Comparison of ENCODE assay signal across 1 cellular context in the genomic region with DNA sequence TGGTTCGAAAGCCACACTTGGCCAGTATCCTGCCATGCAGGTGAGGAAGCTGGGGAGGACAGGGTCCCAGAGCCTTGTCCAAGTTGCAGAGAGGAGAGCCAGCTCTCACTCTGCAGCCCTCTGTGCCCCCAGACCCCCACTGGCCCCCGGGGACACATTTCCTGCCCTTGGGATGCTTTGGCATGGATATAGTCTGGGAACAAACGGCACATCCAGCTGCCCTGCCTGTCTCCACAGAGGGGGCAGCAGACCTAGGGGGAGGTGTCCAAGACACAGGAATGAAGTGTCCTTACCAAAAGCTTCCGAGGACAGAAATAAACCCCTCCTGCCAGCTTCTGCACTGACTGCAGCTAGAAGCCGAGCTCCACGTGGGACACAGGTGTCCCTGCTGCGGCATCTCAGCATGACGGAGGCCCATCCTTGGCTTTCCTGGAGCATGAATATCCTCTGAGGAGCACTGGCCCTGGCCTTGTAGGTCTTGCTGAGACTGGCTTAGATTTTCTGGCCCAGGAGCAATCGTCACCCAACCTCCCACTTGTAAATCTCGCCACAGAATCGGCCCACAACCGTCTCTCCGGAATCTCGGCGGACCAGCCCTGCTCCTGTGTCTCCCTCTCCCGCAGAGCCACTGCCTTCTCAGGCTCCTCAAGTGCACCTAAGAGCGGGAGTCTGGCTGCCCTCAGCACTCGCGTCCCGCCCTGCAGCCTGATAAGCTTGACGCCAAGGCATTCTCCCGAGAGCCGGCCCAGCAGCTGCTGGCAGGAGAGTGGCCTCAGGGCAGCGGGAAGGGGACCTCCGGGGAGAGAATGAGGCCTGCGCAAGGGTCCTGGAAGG.
TF ChIP-seq lines count a peak whose summit lies in the region.

No MANE protein-coding gene starts in this region.

TF ChIP-seq in HepG2, 621 proteins besides CTCF, POLR2A, EP300 and RAD21 (continued from another document and continues in another):
- TF ChIP-seq, protein P1, sequence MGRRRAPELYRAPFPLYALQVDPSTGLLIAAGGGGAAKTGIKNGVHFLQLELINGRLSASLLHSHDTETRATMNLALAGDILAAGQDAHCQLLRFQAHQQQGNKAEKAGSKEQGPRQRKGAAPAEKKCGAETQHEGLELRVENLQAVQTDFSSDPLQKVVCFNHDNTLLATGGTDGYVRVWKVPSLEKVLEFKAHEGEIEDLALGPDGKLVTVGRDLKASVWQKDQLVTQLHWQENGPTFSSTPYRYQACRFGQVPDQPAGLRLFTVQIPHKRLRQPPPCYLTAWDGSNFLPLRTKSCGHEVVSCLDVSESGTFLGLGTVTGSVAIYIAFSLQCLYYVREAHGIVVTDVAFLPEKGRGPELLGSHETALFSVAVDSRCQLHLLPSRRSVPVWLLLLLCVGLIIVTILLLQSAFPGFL (CRISPR knock-in tag; IDR thresholded peaks at IDR 0.05): no peak
- TF ChIP-seq POLR2AphosphoS2 (IDR thresholded peaks at IDR 0.05; ENCODE audit: low read depth, low read length) (no peak), ZNF660 (CRISPR knock-in tag; IDR thresholded peaks at IDR 0.05; ENCODE audit: borderline replicate concordance, low read depth) (no peak), AHR (CRISPR knock-in tag; IDR thresholded peaks at IDR 0.05) (no peak), ZFP37 (CRISPR knock-in tag; IDR thresholded peaks at IDR 0.05; ENCODE audit: borderline replicate concordance) (no peak), ZNF367 (CRISPR knock-in tag; IDR thresholded peaks at IDR 0.05; ENCODE audit: borderline replicate concordance) (no peak), SALL2 (CRISPR knock-in tag; IDR thresholded peaks at IDR 0.05) (no peak), ZFP36L2 (CRISPR knock-in tag; IDR thresholded peaks at IDR 0.05) (no peak), NR1H2 (CRISPR knock-in tag; IDR thresholded peaks at IDR 0.05; ENCODE audit: borderline replicate concordance, low read depth) (no peak), ZNF781 (CRISPR knock-in tag; IDR thresholded peaks at IDR 0.05; ENCODE audit: borderline replicate concordance, not compliant biosample characterization) (peak; percentile 49), ARHGAP35 (CRISPR knock-in tag; IDR thresholded peaks at IDR 0.05; ENCODE audit: borderline replicate concordance) (no peak), ZNF563 (CRISPR knock-in tag; IDR thresholded peaks at IDR 0.05) (0 out of 2 replicates have a peak, but pooled peaks have one; percentile 32), ZKSCAN5 (CRISPR knock-in tag; IDR thresholded peaks at IDR 0.05) (no peak), KLF6 (CRISPR knock-in tag; IDR thresholded peaks at IDR 0.05) (no peak), EZH2 (conservative IDR thresholded peaks at IDR 0.05; ENCODE audit: low read depth, low read length) (no peak), AGO1 (IDR thresholded peaks at IDR 0.05; ENCODE audit: low read depth, low read length, poor library complexity, severe bottlenecking) (no peak), NRL (CRISPR knock-in tag; IDR thresholded peaks at IDR 0.05; ENCODE audit: borderline replicate concordance) (0 out of 2 replicates have a peak, but pooled peaks have one; percentile 18), ZNF772 (CRISPR knock-in tag; IDR thresholded peaks at IDR 0.05) (0 out of 2 replicates have a peak, but pooled peaks have one; percentile 16), ZFP41 (CRISPR knock-in tag; IDR thresholded peaks at IDR 0.05; ENCODE audit: borderline replicate concordance) (no peak), NFE2 (CRISPR knock-in tag; IDR thresholded peaks at IDR 0.05) (no peak), ZNF766 (CRISPR knock-in tag; IDR thresholded peaks at IDR 0.05; ENCODE audit: borderline replicate concordance) (no peak), KLF13 (CRISPR knock-in tag; IDR thresholded peaks at IDR 0.05) (no peak), PHF8 (CRISPR knock-in tag; IDR thresholded peaks at IDR 0.05) (no peak), GATAD1 (CRISPR knock-in tag; IDR thresholded peaks at IDR 0.05) (no peak), NCOR1 (IDR thresholded peaks at IDR 0.05; ENCODE audit: borderline replicate concordance, low read length) (no peak), NR2F1 (CRISPR knock-in tag; IDR thresholded peaks at IDR 0.05) (no peak), ZNF709 (CRISPR knock-in tag; IDR thresholded peaks at IDR 0.05) (no peak), PHF20 (CRISPR knock-in tag; IDR thresholded peaks at IDR 0.05) (no peak; the same call in 1 of the 2 replicates), HNRNPLL (IDR thresholded peaks at IDR 0.05; ENCODE audit: low read depth, low read length, poor library complexity, severe bottlenecking) (no peak), MIER3 (CRISPR knock-in tag; IDR thresholded peaks at IDR 0.05; ENCODE audit: borderline replicate concordance) (no peak), NFYB (CRISPR knock-in tag; IDR thresholded peaks at IDR 0.05) (no peak), HCFC1 (IDR thresholded peaks at IDR 0.05; ENCODE audit: low read depth, low read length) (no peak)
- TF ChIP-seq, protein P2, sequence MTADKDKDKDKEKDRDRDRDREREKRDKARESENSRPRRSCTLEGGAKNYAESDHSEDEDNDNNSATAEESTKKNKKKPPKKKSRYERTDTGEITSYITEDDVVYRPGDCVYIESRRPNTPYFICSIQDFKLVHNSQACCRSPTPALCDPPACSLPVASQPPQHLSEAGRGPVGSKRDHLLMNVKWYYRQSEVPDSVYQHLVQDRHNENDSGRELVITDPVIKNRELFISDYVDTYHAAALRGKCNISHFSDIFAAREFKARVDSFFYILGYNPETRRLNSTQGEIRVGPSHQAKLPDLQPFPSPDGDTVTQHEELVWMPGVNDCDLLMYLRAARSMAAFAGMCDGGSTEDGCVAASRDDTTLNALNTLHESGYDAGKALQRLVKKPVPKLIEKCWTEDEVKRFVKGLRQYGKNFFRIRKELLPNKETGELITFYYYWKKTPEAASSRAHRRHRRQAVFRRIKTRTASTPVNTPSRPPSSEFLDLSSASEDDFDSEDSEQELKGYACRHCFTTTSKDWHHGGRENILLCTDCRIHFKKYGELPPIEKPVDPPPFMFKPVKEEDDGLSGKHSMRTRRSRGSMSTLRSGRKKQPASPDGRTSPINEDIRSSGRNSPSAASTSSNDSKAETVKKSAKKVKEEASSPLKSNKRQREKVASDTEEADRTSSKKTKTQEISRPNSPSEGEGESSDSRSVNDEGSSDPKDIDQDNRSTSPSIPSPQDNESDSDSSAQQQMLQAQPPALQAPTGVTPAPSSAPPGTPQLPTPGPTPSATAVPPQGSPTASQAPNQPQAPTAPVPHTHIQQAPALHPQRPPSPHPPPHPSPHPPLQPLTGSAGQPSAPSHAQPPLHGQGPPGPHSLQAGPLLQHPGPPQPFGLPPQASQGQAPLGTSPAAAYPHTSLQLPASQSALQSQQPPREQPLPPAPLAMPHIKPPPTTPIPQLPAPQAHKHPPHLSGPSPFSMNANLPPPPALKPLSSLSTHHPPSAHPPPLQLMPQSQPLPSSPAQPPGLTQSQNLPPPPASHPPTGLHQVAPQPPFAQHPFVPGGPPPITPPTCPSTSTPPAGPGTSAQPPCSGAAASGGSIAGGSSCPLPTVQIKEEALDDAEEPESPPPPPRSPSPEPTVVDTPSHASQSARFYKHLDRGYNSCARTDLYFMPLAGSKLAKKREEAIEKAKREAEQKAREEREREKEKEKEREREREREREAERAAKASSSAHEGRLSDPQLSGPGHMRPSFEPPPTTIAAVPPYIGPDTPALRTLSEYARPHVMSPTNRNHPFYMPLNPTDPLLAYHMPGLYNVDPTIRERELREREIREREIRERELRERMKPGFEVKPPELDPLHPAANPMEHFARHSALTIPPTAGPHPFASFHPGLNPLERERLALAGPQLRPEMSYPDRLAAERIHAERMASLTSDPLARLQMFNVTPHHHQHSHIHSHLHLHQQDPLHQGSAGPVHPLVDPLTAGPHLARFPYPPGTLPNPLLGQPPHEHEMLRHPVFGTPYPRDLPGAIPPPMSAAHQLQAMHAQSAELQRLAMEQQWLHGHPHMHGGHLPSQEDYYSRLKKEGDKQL (CRISPR knock-in tag; IDR thresholded peaks at IDR 0.05; ENCODE audit: low read depth): no peak
- TF ChIP-seq, protein P3, sequence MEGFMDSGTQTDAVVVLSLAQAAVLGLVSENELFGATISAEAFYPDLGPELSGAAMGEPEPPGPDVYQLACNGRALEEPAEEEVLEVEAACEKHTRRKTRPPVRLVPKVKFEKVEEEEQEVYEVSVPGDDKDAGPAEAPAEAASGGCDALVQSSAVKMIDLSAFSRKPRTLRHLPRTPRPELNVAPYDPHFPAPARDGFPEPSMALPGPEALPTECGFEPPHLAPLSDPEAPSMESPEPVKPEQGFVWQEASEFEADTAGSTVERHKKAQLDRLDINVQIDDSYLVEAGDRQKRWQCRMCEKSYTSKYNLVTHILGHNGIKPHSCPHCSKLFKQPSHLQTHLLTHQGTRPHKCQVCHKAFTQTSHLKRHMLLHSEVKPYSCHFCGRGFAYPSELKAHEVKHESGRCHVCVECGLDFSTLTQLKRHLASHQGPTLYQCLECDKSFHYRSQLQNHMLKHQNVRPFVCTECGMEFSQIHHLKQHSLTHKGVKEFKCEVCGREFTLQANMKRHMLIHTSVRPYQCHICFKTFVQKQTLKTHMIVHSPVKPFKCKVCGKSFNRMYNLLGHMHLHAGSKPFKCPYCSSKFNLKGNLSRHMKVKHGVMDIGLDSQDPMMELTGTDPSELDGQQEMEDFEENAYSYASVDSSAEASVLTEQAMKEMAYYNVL (CRISPR knock-in tag; IDR thresholded peaks at IDR 0.05; ENCODE audit: borderline replicate concordance): no peak
- TF ChIP-seq, protein P4, sequence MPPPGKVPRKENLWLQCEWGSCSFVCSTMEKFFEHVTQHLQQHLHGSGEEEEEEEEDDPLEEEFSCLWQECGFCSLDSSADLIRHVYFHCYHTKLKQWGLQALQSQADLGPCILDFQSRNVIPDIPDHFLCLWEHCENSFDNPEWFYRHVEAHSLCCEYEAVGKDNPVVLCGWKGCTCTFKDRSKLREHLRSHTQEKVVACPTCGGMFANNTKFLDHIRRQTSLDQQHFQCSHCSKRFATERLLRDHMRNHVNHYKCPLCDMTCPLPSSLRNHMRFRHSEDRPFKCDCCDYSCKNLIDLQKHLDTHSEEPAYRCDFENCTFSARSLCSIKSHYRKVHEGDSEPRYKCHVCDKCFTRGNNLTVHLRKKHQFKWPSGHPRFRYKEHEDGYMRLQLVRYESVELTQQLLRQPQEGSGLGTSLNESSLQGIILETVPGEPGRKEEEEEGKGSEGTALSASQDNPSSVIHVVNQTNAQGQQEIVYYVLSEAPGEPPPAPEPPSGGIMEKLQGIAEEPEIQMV (CRISPR knock-in tag; IDR thresholded peaks at IDR 0.05; ENCODE audit: low read depth): no peak
- TF ChIP-seq, protein P5, sequence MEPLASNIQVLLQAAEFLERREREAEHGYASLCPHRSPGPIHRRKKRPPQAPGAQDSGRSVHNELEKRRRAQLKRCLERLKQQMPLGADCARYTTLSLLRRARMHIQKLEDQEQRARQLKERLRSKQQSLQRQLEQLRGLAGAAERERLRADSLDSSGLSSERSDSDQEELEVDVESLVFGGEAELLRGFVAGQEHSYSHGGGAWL (CRISPR knock-in tag; IDR thresholded peaks at IDR 0.05): no peak
- TF ChIP-seq, protein P6, sequence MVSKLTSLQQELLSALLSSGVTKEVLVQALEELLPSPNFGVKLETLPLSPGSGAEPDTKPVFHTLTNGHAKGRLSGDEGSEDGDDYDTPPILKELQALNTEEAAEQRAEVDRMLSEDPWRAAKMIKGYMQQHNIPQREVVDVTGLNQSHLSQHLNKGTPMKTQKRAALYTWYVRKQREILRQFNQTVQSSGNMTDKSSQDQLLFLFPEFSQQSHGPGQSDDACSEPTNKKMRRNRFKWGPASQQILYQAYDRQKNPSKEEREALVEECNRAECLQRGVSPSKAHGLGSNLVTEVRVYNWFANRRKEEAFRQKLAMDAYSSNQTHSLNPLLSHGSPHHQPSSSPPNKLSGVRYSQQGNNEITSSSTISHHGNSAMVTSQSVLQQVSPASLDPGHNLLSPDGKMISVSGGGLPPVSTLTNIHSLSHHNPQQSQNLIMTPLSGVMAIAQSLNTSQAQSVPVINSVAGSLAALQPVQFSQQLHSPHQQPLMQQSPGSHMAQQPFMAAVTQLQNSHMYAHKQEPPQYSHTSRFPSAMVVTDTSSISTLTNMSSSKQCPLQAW (CRISPR knock-in tag; IDR thresholded peaks at IDR 0.05): peak; percentile 20; the same call in 1 of the 2 replicates
- TF ChIP-seq, protein P7, sequence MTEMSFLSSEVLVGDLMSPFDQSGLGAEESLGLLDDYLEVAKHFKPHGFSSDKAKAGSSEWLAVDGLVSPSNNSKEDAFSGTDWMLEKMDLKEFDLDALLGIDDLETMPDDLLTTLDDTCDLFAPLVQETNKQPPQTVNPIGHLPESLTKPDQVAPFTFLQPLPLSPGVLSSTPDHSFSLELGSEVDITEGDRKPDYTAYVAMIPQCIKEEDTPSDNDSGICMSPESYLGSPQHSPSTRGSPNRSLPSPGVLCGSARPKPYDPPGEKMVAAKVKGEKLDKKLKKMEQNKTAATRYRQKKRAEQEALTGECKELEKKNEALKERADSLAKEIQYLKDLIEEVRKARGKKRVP (CRISPR knock-in tag; IDR thresholded peaks at IDR 0.05): no peak
- TF ChIP-seq, protein P8, sequence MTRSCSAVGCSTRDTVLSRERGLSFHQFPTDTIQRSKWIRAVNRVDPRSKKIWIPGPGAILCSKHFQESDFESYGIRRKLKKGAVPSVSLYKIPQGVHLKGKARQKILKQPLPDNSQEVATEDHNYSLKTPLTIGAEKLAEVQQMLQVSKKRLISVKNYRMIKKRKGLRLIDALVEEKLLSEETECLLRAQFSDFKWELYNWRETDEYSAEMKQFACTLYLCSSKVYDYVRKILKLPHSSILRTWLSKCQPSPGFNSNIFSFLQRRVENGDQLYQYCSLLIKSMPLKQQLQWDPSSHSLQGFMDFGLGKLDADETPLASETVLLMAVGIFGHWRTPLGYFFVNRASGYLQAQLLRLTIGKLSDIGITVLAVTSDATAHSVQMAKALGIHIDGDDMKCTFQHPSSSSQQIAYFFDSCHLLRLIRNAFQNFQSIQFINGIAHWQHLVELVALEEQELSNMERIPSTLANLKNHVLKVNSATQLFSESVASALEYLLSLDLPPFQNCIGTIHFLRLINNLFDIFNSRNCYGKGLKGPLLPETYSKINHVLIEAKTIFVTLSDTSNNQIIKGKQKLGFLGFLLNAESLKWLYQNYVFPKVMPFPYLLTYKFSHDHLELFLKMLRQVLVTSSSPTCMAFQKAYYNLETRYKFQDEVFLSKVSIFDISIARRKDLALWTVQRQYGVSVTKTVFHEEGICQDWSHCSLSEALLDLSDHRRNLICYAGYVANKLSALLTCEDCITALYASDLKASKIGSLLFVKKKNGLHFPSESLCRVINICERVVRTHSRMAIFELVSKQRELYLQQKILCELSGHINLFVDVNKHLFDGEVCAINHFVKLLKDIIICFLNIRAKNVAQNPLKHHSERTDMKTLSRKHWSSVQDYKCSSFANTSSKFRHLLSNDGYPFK (CRISPR knock-in tag; IDR thresholded peaks at IDR 0.05; ENCODE audit: borderline replicate concordance): peak; percentile 42; the same call in 1 of the 2 replicates
- TF ChIP-seq, protein P9, sequence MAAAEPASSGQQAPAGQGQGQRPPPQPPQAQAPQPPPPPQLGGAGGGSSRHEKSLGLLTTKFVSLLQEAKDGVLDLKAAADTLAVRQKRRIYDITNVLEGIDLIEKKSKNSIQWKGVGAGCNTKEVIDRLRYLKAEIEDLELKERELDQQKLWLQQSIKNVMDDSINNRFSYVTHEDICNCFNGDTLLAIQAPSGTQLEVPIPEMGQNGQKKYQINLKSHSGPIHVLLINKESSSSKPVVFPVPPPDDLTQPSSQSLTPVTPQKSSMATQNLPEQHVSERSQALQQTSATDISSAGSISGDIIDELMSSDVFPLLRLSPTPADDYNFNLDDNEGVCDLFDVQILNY (CRISPR knock-in tag; conservative IDR thresholded peaks at IDR 0.05): no peak
- TF ChIP-seq, protein P10, sequence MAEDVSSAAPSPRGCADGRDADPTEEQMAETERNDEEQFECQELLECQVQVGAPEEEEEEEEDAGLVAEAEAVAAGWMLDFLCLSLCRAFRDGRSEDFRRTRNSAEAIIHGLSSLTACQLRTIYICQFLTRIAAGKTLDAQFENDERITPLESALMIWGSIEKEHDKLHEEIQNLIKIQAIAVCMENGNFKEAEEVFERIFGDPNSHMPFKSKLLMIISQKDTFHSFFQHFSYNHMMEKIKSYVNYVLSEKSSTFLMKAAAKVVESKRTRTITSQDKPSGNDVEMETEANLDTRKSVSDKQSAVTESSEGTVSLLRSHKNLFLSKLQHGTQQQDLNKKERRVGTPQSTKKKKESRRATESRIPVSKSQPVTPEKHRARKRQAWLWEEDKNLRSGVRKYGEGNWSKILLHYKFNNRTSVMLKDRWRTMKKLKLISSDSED (CRISPR knock-in tag; IDR thresholded peaks at IDR 0.05): no peak
